In the genomic region with DNA sequence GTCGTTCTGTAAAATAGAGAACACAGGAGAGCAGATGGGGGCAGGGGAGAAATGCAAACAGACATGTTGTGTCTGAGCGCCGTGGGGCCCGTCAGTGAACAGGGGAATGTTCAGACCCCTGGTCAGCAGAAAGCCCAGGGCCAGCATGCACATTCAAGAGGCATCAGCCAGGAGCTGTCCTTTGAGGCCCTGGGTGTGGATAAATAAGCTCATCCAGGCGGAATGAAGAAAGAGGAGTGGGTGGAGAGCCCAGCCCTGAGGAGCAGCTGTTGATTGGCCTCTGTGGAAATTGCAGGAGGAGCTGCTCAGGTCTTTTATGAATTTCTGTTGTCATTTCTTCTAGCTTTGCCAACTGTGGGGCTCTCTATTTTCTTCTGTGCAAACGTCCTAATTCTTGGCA, we compare ENCODE assay signal across 2 cellular contexts.
TF ChIP-seq lines count a peak whose summit lies in the region.

No MANE protein-coding gene starts in this region.

TF ChIP-seq in HEK293, 187 proteins besides CTCF, POLR2A, EP300 and RAD21:
- TF ChIP-seq ZNF423 (tag by site-specific recombination; IDR thresholded peaks at IDR 0.05): no peak
- peak; percentile 36; the same call in 1 of the 2 replicates for TF ChIP-seq ZFHX2 (tag by site-specific recombination; conservative IDR thresholded peaks at IDR 0.05)
TF ChIP-seq in HEK293: peak in this region for 1.

TF ChIP-seq in H1, 55 proteins besides CTCF, POLR2A, EP300 and RAD21:
- TF ChIP-seq, protein P1, sequence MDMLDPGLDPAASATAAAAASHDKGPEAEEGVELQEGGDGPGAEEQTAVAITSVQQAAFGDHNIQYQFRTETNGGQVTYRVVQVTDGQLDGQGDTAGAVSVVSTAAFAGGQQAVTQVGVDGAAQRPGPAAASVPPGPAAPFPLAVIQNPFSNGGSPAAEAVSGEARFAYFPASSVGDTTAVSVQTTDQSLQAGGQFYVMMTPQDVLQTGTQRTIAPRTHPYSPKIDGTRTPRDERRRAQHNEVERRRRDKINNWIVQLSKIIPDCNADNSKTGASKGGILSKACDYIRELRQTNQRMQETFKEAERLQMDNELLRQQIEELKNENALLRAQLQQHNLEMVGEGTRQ (IDR thresholded peaks at IDR 0.05; ENCODE audit: low read length): no peak
